ENCODE assay signal across 4 cellular contexts in genomic region chr19:45106363-45106762, GRCh38. TPM values are rescaled to one million over a fixed set of nuclear protein-coding genes. Genes with fewer than 3 reads are reported as not detected.
"Had no signal": no experiment of that assay in that cellular context is flagged by ENCODE, and none has a peak within 500 bp of the region (broad histone marks: within the 10 kb centered on the region; RNA-seq: fewer than 3 reads in every experiment).

No MANE protein-coding gene starts in this region.

RNA-seq across cellular contexts. Expression of gene ZNF296, which starts 30.1 kb away (rescaled TPM):
- total RNA-seq: GM23248, H4, HT1080, IMR-90 had no signal
- polyA plus RNA-seq: GM23248 had no signal

RNA-seq across cellular contexts. Expression of gene NKPD1, which starts 54.4 kb away (rescaled TPM):
- total RNA-seq: HT1080 had no signal
- polyA plus RNA-seq: GM23248 had no signal
